Comparison of ENCODE assay signal across 1 cellular context in genomic region chr4:77300996-77301395, GRCh38.
TF ChIP-seq lines count a peak whose summit lies in the region.

No MANE protein-coding gene starts in this region.

TF ChIP-seq in H1, 55 proteins besides CTCF, POLR2A, EP300 and RAD21:
- peak; percentile 27 for TF ChIP-seq ASH2L (IDR thresholded peaks at IDR 0.05; ENCODE audit: low read length)
